8 cellular contexts compared by ENCODE assay signal in genomic region chr15:101501703-101502373, GRCh38. TPM values are rescaled to one million over a fixed set of nuclear protein-coding genes. Genes with fewer than 3 reads are reported as not detected.
A peak's percentile ranks its signal among the peaks of the same experiment; 100 is the strongest.
DNase-seq lines count a peak whose midpoint lies in the region; ATAC-seq and TF ChIP-seq lines count a peak whose summit lies in the region.

No MANE protein-coding gene starts in this region.

- H3K27ac Mint-ChIP-seq in T-helper 2 cell treated with Interferon-gamma antibody and Interleukin-4, amounts not matched to agents 5 μg/mL and 100 μg/mL, for 36 hours: no peak overlapping the region
- H3K27ac Mint-ChIP-seq in stimulated activated effector memory CD8-positive, alpha-beta T cell treated with anti-CD3 and anti-CD28 coated beads, Interleukin-12 subunit alpha, Interleukin-12 subunit beta, amount 100 ng/mL, for 72 hours: peak overlapping the region; percentile 26

- H3K27me3 ChIP-seq in brain microvascular endothelial cell (replicated peaks): no peaks in the 10 kb centered on the region
- H3K27me3 ChIP-seq in MG63: no peaks in the 10 kb centered on the region

- ATAC-seq in GM18511 (IDR thresholded peaks at IDR 0.05; ENCODE audit: unreplicated experiment) (peak; percentile 61), HG02970 (IDR thresholded peaks at IDR 0.05; ENCODE audit: low FRiP score, unreplicated experiment) (peak; percentile 47), GM18870 (IDR thresholded peaks at IDR 0.05; ENCODE audit: unreplicated experiment) (no peak)
- peak; percentile 78 for ATAC-seq in stimulated activated effector memory CD8-positive, alpha-beta T cell treated with anti-CD3 and anti-CD28 coated beads, Interleukin-12 subunit alpha, Interleukin-12 subunit beta, amount 100 ng/mL, for 72 hours

- peak; percentile 66 for TF ChIP-seq CTCF in brain microvascular endothelial cell (IDR thresholded peaks at IDR 0.05; ENCODE audit: low read depth, low read length, missing control alignments)

- in situ Hi-C loops in brain microvascular endothelial cell (cut with HindIII; ENCODE audit: low pct_ligation_motif_present, low sequenced_read_pairs): no loop called here

- peaks cover 13% of the 10 kb centered on the region for H3K27me3 Mint-ChIP-seq in T-helper 2 cell treated with Interferon-gamma antibody and Interleukin-4, amounts not matched to agents 5 μg/mL and 100 μg/mL, for 36 hours (ENCODE audit: low read depth)

- H3K36me3 ChIP-seq in brain microvascular endothelial cell (replicated peaks): no peaks in the 10 kb centered on the region
- H3K36me3 ChIP-seq in MG63: no peaks in the 10 kb centered on the region

- H3K9me3 Mint-ChIP-seq in T-helper 2 cell treated with Interferon-gamma antibody and Interleukin-4, amounts not matched to agents 5 μg/mL and 100 μg/mL, for 36 hours: no peaks in the 10 kb centered on the region
- H3K9me3 Mint-ChIP-seq in stimulated activated effector memory CD8-positive, alpha-beta T cell treated with anti-CD3 and anti-CD28 coated beads, Interleukin-12 subunit alpha, Interleukin-12 subunit beta, amount 100 ng/mL, for 72 hours: no peaks in the 10 kb centered on the region

- H3K4me3 Mint-ChIP-seq in T-helper 2 cell treated with Interferon-gamma antibody and Interleukin-4, amounts not matched to agents 5 μg/mL and 100 μg/mL, for 36 hours: peak overlapping the region; percentile 33
- H3K4me3 Mint-ChIP-seq in stimulated activated effector memory CD8-positive, alpha-beta T cell treated with anti-CD3 and anti-CD28 coated beads, Interleukin-12 subunit alpha, Interleukin-12 subunit beta, amount 100 ng/mL, for 72 hours: peak overlapping the region; percentile 42

- H3K36me3 Mint-ChIP-seq in T-helper 2 cell treated with Interferon-gamma antibody and Interleukin-4, amounts not matched to agents 5 μg/mL and 100 μg/mL, for 36 hours (ENCODE audit: low read depth): no peaks in the 10 kb centered on the region
- no peaks in the 10 kb centered on the region for H3K36me3 Mint-ChIP-seq in stimulated activated effector memory CD8-positive, alpha-beta T cell treated with anti-CD3 and anti-CD28 coated beads, Interleukin-12 subunit alpha, Interleukin-12 subunit beta, amount 100 ng/mL, for 72 hours

- no peaks in the 10 kb centered on the region for H3K9me3 ChIP-seq in MG63

- peak; percentile 28 for DNase-seq in T-helper 2 cell treated with Interferon-gamma antibody and Interleukin-4, amounts not matched to agents 5 μg/mL and 100 μg/mL, for 36 hours (ENCODE audit: low spot score)
- DNase-seq in brain microvascular endothelial cell (peak; percentile 28), medulla oblongata (ENCODE audit: extremely low spot score) (peak; percentile 75), MG63 (no peak)
- DNase-seq in stimulated activated effector memory CD8-positive, alpha-beta T cell treated with anti-CD3 and anti-CD28 coated beads, Interleukin-12 subunit alpha, Interleukin-12 subunit beta, amount 100 ng/mL, for 72 hours (ENCODE audit: low spot score in 2 of 2): peak; percentile 17 to 69

- no peak overlapping the region for H3K27ac ChIP-seq in brain microvascular endothelial cell

- H3K4me1 Mint-ChIP-seq in T-helper 2 cell treated with Interferon-gamma antibody and Interleukin-4, amounts not matched to agents 5 μg/mL and 100 μg/mL, for 36 hours (ENCODE audit: low read depth): peaks cover 20% of the 10 kb centered on the region
- H3K4me1 Mint-ChIP-seq in stimulated activated effector memory CD8-positive, alpha-beta T cell treated with anti-CD3 and anti-CD28 coated beads, Interleukin-12 subunit alpha, Interleukin-12 subunit beta, amount 100 ng/mL, for 72 hours: peaks cover 31% of the 10 kb centered on the region

- H3K4me3 ChIP-seq in brain microvascular endothelial cell (ENCODE audit: low read depth, low read length) (no peak overlapping the region), MG63 (no peak overlapping the region)

RNA-seq across cellular contexts. Expression of gene PCSK6, which starts 12.3 kb away (rescaled TPM):
- 31.3 and 48.8 TPM in 2 replicates for total RNA-seq in MG63 (2014; rRNA removed; shearing (Covaris generic); ENCODE audit: low replicate concordance)
